7 cellular contexts compared by ENCODE assay signal in the genomic region with DNA sequence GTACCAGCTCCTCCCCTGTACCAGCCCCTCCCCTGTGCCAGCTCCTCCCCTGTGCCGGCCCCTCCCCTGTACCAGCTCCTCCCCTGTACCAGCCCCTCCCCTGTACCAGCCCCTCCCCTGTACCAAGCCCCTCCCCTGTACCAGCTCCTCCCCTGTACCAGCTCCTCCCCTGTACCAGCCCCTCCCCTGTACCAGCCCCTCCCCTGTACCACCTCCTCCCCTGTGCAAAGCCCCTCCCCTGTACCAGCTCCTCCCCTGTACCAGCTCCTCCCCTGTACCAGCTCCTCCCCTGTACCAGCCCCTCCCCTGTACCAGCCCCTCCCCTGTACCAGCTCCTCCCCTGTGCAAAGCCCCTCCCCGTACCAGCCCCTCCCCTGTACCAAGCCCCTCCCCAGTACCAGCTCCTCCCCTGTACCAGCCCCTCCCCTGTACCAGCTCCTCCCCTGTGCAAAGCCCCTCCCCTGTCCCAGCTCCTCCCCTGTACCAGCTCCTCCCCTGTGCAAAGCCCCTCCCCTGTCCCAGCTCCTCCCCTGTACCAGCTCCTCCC.
DNase-seq lines count a peak whose midpoint lies in the region; ATAC-seq and TF ChIP-seq lines count a peak whose summit lies in the region.
"Not testable (repeated sequence)": the region's sequence is repeated elsewhere in the genome, so short reads cannot be mapped to it uniquely, and the experiment has no call there.

No MANE protein-coding gene starts in this region.

- H3K4me3 ChIP-seq in astrocyte of the spinal cord (ENCODE audit: low read depth, low read length); lower leg skin (ENCODE audit: low read depth, poor library complexity, severe bottlenecking); transverse colon: not testable (repeated sequence)

- in situ Hi-C loops in astrocyte of the spinal cord (cut with HindIII; ENCODE audit: low sequenced_read_pairs); transverse colon (cut with MboI; ENCODE audit: low pct_ligation_motif_present in 1 of 4, low pct_unique_long_range_greater_than_20kb in 1 of 4, low sequenced_read_pairs in 3 of 4): not testable (repeated sequence)

- not testable (repeated sequence) for H3K27ac Mint-ChIP-seq in activated CD4-positive, alpha-beta memory T cell treated with anti-CD3 and anti-CD28 coated beads for 36 hours

- H3K36me3 Mint-ChIP-seq in activated CD4-positive, alpha-beta memory T cell treated with anti-CD3 and anti-CD28 coated beads for 36 hours: not testable (repeated sequence)

- POLR2A ChIA-PET in activated CD4-positive, alpha-beta memory T cell treated with anti-CD3 and anti-CD28 coated beads for 36 hours (lab: Charles Lee): not testable (repeated sequence)

- intact Hi-C loops in activated CD4-positive, alpha-beta memory T cell treated with anti-CD3 and anti-CD28 coated beads for 36 hours (cut with micrococcal nuclease); Right ventricle myocardium superior (cut with DNase I); lower leg skin (cut with DNase I; ENCODE audit: low total_unique reads); sciatic nerve (cut with DNase I); transverse colon (cut with DNase I; ENCODE audit: low total_unique reads): not testable (repeated sequence)

- peaks cover 0 to 20% (median 2%) of the 10 kb centered on the region in 4 donors for H3K4me1 ChIP-seq in transverse colon

- not testable (repeated sequence) for H3K4me3 Mint-ChIP-seq in activated CD4-positive, alpha-beta memory T cell treated with anti-CD3 and anti-CD28 coated beads for 36 hours

- H3K27me3 Mint-ChIP-seq in activated CD4-positive, alpha-beta memory T cell treated with anti-CD3 and anti-CD28 coated beads for 36 hours: not testable (repeated sequence)

- TF ChIP-seq POLR2A in lower leg skin (IDR thresholded peaks at IDR 0.05); transverse colon (IDR thresholded peaks at IDR 0.05): not testable (repeated sequence)

- CTCF ChIA-PET in activated CD4-positive, alpha-beta memory T cell treated with anti-CD3 and anti-CD28 coated beads for 36 hours (lab: Charles Lee): not testable (repeated sequence)

- H3K36me3 ChIP-seq in transverse colon: not testable (repeated sequence)

- ATAC-seq in Right ventricle myocardium superior (ENCODE audit: poor library complexity); sciatic nerve: not testable (repeated sequence)

- not testable (repeated sequence) for H3K9me3 Mint-ChIP-seq in activated CD4-positive, alpha-beta memory T cell treated with anti-CD3 and anti-CD28 coated beads for 36 hours

- DNase-seq in NAMALWA (ENCODE audit: low spot score): peak; percentile 33
- DNase-seq in activated CD4-positive, alpha-beta memory T cell treated with anti-CD3 and anti-CD28 coated beads for 36 hours: peak; percentile 51
- DNase-seq in astrocyte of the spinal cord (ENCODE audit: low read depth, low spot score): peak; percentile 24
- DNase-seq in Right ventricle myocardium superior: peak; percentile 48
- DNase-seq in lower leg skin (ENCODE audit: low spot score in 2 of 2): peak; percentile 14 to 87
- DNase-seq in sciatic nerve (ENCODE audit: low spot score): peak; percentile 56
- DNase-seq in transverse colon: peak; percentile 7

- not testable (repeated sequence) for TF ChIP-seq CTCF in astrocyte of the spinal cord (IDR thresholded peaks at IDR 0.05; ENCODE audit: low read depth, low read length); lower leg skin (IDR thresholded peaks at IDR 0.05); transverse colon (IDR thresholded peaks at IDR 0.05)

- WGBS in lower leg skin, 2 donors: 100% methylated on average over 1 of the region's 2 CpGs; no CpG with 5 or more reads in 1 of the 2 donors
- WGBS in transverse colon (ENCODE audit: low coverage in 1 of 2), 2 donors: no CpG with 5 or more reads among the region's 2 CpGs

- not testable (repeated sequence) for H3K27ac ChIP-seq in transverse colon

- not testable (repeated sequence) for TF ChIP-seq EP300 in transverse colon (IDR thresholded peaks at IDR 0.05; ENCODE audit: low read depth)

- H3K9me3 ChIP-seq in transverse colon: not testable (repeated sequence)

- H3K4me1 Mint-ChIP-seq in activated CD4-positive, alpha-beta memory T cell treated with anti-CD3 and anti-CD28 coated beads for 36 hours (ENCODE audit: low read depth): peaks cover 12% of the 10 kb centered on the region

- not testable (repeated sequence) for H3K27me3 ChIP-seq in transverse colon
